25 cellular contexts compared by ENCODE assay signal in the genomic region with DNA sequence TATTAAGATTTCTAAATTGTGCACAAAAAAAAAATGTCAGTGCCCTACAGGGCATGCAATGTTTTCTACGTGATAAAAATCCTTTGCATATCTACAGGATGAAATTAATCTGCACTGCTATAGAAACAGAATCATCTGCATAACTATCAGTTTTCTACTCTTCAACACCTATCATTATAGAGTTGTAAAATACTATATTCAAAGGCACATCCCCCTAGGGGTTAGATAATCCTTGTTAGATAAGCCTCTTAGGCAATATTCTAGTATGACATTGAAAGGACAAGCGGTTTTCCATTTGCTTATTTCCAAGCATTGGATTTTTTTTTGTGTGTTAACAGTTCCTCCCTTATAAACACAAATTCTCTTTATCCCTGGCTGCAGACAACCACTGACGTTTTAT.
"Had no signal": no experiment of that assay in that cellular context is flagged by ENCODE, and none has a peak within 500 bp of the region (broad histone marks: within the 10 kb centered on the region; RNA-seq: fewer than 3 reads in every experiment).

No MANE protein-coding gene starts in this region.

- H3K4me3 ChIP-seq: ascending aorta, body of pancreas, PC-9 had no signal

- ATAC-seq: activated CD8-positive, alpha-beta memory T cell treated with anti-CD3 and anti-CD28 coated beads, Interleukin-2, amount 10 ng/mL, durations not matched to agents 7 days and 5 days; activated naive CD4-positive, alpha-beta T cell treated with anti-CD3 and anti-CD28 coated beads, Interleukin-2, amount 50 U/mL, for 72 hours; activated naive CD8-positive, alpha-beta T cell treated with anti-CD3 and anti-CD28 coated beads, Interleukin-2, amount 50 U/mL, for 24 hours; activated T-cell treated with anti-CD3 and anti-CD28 coated beads, Interleukin-2, amount 50 U/mL, for 4 hours; body of pancreas; T-helper 17 cell had no signal

- H3K27ac ChIP-seq: ascending aorta, body of pancreas, PC-9 had no signal

- H3K36me3 ChIP-seq: ascending aorta had no signal

- DNase-seq: activated B cell treated with CpG ODN at 0.5 μM for 24 hours; activated CD4-positive, alpha-beta T cell treated with anti-CD3 and anti-CD28 coated beads for 1 hour; activated CD4-positive, alpha-beta T cell treated with anti-CD3 and anti-CD28 coated beads, Interleukin-2, amount 10 ng/mL, durations not matched to agents 24 days and 14 days; activated CD4-positive, alpha-beta T cell treated with anti-CD3 and anti-CD28 coated beads, Interleukin-2, amount 50 U/mL, for 48 hours; activated CD8-positive, alpha-beta memory T cell treated with anti-CD3 and anti-CD28 coated beads, Interleukin-2, amount 10 ng/mL, durations not matched to agents 7 days and 5 days; activated effector memory CD4-positive, alpha-beta T cell treated with anti-CD3 and anti-CD28 coated beads, Interleukin-2, amount 50 U/mL, for 16 hours; activated naive CD4-positive, alpha-beta T cell treated with Interleukin-2 at 50 U/mL for 16 hours; activated naive CD8-positive, alpha-beta T cell treated with anti-CD3 and anti-CD28 coated beads, Interleukin-2, amount 50 U/mL, for 24 hours; activated T-cell treated with anti-CD3 and anti-CD28 coated beads, Interleukin-2, amount 50 U/mL, for 4 hours; amniotic stem cell; body of pancreas; central memory CD4-positive, alpha-beta T cell; KG1; NCI-H1092; NCI-H1694 treated with DMSO at 0.1 percent for 48 hours; NCI-H2081; NCI-H2171; NCI-H2227 treated with DMSO at 0.1 percent for 48 hours; NCI-H774; PC-9; SHP77 treated with DMSO at 0.1 percent for 48 hours; T-helper 17 cell; T-helper 9 cell had no signal

- H3K4me1 ChIP-seq: ascending aorta, body of pancreas had no signal
